ENCODE assay signal across 1 cellular context in the genomic region with DNA sequence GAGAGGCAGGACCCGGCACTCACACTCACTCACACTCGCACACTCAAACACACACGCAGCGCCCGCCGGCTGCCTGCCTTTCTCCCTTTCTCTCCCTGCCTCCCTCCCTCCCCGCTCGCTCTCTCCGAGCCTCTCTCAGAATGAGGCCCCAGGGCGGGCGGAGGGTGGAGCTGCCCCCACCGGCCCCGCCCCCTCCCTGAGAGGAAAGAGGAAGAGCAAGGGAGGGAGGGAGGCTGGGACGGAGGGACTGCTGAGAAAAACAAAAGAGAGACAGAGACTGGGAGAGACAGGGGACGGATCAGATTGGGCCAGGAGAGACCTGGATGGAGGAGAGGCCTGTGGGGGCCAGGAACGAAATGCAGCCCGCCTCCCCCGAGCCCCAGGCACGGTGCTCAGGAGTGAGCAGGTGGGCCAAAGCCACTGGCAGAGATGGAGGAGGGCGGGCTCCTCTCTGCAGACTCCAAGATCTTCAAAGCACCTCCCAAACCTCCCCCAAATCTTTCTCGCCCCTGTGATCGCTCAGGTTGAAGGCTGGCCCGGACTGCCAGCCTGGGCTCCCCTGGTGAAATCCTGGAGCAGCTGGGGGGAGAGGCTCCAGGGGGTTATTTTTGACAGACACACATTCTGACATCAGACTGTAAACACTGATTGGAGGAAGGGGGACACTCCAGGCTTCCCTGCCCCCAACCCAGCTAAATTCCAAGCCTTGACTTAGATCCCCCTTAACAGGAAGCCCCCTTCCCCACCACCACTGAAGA.
TF ChIP-seq lines count a peak whose summit lies in the region.

No MANE protein-coding gene starts in this region.

TF ChIP-seq in HepG2, 621 proteins besides CTCF, POLR2A, EP300 and RAD21 (continued from another document and continues in another):
- TF ChIP-seq, protein P1, sequence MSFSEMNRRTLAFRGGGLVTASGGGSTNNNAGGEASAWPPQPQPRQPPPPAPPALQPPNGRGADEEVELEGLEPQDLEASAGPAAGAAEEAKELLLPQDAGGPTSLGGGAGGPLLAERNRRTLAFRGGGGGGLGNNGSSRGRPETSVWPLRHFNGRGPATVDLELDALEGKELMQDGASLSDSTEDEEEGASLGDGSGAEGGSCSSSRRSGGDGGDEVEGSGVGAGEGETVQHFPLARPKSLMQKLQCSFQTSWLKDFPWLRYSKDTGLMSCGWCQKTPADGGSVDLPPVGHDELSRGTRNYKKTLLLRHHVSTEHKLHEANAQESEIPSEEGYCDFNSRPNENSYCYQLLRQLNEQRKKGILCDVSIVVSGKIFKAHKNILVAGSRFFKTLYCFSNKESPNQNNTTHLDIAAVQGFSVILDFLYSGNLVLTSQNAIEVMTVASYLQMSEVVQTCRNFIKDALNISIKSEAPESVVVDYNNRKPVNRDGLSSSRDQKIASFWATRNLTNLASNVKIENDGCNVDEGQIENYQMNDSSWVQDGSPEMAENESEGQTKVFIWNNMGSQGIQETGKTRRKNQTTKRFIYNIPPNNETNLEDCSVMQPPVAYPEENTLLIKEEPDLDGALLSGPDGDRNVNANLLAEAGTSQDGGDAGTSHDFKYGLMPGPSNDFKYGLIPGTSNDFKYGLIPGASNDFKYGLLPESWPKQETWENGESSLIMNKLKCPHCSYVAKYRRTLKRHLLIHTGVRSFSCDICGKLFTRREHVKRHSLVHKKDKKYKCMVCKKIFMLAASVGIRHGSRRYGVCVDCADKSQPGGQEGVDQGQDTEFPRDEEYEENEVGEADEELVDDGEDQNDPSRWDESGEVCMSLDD (CRISPR knock-in tag; IDR thresholded peaks at IDR 0.05; ENCODE audit: borderline replicate concordance) = no peak
- TF ChIP-seq, protein P2, sequence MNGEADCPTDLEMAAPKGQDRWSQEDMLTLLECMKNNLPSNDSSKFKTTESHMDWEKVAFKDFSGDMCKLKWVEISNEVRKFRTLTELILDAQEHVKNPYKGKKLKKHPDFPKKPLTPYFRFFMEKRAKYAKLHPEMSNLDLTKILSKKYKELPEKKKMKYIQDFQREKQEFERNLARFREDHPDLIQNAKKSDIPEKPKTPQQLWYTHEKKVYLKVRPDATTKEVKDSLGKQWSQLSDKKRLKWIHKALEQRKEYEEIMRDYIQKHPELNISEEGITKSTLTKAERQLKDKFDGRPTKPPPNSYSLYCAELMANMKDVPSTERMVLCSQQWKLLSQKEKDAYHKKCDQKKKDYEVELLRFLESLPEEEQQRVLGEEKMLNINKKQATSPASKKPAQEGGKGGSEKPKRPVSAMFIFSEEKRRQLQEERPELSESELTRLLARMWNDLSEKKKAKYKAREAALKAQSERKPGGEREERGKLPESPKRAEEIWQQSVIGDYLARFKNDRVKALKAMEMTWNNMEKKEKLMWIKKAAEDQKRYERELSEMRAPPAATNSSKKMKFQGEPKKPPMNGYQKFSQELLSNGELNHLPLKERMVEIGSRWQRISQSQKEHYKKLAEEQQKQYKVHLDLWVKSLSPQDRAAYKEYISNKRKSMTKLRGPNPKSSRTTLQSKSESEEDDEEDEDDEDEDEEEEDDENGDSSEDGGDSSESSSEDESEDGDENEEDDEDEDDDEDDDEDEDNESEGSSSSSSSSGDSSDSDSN (CRISPR knock-in tag; IDR thresholded peaks at IDR 0.05) = no peak; the same call in 1 of the 2 replicates
- TF ChIP-seq, protein P3, sequence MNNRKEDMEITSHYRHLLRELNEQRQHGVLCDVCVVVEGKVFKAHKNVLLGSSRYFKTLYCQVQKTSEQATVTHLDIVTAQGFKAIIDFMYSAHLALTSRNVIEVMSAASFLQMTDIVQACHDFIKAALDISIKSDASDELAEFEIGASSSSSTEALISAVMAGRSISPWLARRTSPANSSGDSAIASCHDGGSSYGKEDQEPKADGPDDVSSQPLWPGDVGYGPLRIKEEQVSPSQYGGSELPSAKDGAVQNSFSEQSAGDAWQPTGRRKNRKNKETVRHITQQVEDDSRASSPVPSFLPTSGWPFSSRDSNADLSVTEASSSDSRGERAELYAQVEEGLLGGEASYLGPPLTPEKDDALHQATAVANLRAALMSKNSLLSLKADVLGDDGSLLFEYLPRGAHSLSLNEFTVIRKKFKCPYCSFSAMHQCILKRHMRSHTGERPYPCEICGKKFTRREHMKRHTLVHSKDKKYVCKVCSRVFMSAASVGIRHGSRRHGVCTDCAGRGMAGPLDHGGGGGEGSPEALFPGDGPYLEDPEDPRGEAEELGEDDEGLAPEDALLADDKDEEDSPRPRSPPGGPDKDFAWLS (CRISPR knock-in tag; IDR thresholded peaks at IDR 0.05; ENCODE audit: borderline replicate concordance) = no peak
- TF ChIP-seq, protein P4, sequence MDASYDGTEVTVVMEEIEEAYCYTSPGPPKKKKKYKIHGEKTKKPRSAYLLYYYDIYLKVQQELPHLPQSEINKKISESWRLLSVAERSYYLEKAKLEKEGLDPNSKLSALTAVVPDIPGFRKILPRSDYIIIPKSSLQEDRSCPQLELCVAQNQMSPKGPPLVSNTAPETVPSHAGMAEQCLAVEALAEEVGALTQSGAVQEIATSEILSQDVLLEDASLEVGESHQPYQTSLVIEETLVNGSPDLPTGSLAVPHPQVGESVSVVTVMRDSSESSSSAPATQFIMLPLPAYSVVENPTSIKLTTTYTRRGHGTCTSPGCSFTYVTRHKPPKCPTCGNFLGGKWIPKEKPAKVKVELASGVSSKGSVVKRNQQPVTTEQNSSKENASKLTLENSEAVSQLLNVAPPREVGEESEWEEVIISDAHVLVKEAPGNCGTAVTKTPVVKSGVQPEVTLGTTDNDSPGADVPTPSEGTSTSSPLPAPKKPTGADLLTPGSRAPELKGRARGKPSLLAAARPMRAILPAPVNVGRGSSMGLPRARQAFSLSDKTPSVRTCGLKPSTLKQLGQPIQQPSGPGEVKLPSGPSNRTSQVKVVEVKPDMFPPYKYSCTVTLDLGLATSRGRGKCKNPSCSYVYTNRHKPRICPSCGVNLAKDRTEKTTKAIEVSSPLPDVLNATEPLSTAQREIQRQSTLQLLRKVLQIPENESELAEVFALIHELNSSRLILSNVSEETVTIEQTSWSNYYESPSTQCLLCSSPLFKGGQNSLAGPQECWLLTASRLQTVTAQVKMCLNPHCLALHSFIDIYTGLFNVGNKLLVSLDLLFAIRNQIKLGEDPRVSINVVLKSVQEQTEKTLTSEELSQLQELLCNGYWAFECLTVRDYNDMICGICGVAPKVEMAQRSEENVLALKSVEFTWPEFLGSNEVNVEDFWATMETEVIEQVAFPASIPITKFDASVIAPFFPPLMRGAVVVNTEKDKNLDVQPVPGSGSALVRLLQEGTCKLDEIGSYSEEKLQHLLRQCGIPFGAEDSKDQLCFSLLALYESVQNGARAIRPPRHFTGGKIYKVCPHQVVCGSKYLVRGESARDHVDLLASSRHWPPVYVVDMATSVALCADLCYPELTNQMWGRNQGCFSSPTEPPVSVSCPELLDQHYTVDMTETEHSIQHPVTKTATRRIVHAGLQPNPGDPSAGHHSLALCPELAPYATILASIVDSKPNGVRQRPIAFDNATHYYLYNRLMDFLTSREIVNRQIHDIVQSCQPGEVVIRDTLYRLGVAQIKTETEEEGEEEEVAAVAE (CRISPR knock-in tag; IDR thresholded peaks at IDR 0.05; ENCODE audit: borderline replicate concordance) = no peak
- TF ChIP-seq ZNF577 (CRISPR knock-in tag; IDR thresholded peaks at IDR 0.05; ENCODE audit: borderline replicate concordance, low read depth) (no peak), ARNT2 (CRISPR knock-in tag; IDR thresholded peaks at IDR 0.05; ENCODE audit: low read depth) (0 out of 2 replicates have a peak, but pooled peaks have one; percentile 30), FOXA3 (CRISPR knock-in tag; IDR thresholded peaks at IDR 0.05) (peak; percentile 23; the same call in 1 of the 2 replicates), GATA4 (IDR thresholded peaks at IDR 0.05; ENCODE audit: borderline replicate concordance, low read depth) (peak; percentile 63; the same call in 1 of the 2 replicates), FOSL2 (CRISPR knock-in tag; IDR thresholded peaks at IDR 0.05) (peak; percentile 37; the same call in 1 of the 2 replicates), TBP (CRISPR knock-in tag; IDR thresholded peaks at IDR 0.05) (no peak), ZNF431 (CRISPR knock-in tag; IDR thresholded peaks at IDR 0.05; ENCODE audit: borderline replicate concordance, low read depth) (no peak), KDM3A (CRISPR knock-in tag; IDR thresholded peaks at IDR 0.05; ENCODE audit: low read depth) (no peak), ZNF746 (CRISPR knock-in tag; IDR thresholded peaks at IDR 0.05) (peak; percentile 75; the same call in 1 of the 2 replicates), RBM39 (IDR thresholded peaks at IDR 0.05; ENCODE audit: low read depth, low read length, poor library complexity, severe bottlenecking) (peak; percentile 25), FOXA1 (IDR thresholded peaks at IDR 0.05) (no peak), FOXA1 (CRISPR knock-in tag; IDR thresholded peaks at IDR 0.05) (no peak), SNAPC2 (CRISPR knock-in tag; IDR thresholded peaks at IDR 0.05) (no peak), ARID2 (CRISPR knock-in tag; IDR thresholded peaks at IDR 0.05; ENCODE audit: borderline replicate concordance) (no peak), ZNF614 (CRISPR knock-in tag; IDR thresholded peaks at IDR 0.05; ENCODE audit: borderline replicate concordance) (0 out of 2 replicates have a peak, but pooled peaks have one; percentile 44), KLF15 (CRISPR knock-in tag; IDR thresholded peaks at IDR 0.05; ENCODE audit: borderline replicate concordance) (no peak), NR2F6 (IDR thresholded peaks at IDR 0.05) (no peak), NR2F6 (CRISPR knock-in tag; IDR thresholded peaks at IDR 0.05) (peak; percentile 47; the same call in 1 of the 2 replicates), FOXJ3 (CRISPR knock-in tag; IDR thresholded peaks at IDR 0.05; ENCODE audit: borderline replicate concordance) (no peak), JARID2 (CRISPR knock-in tag; IDR thresholded peaks at IDR 0.05; ENCODE audit: insufficient replicate concordance) (no peak), ZFX (CRISPR knock-in tag; IDR thresholded peaks at IDR 0.05; ENCODE audit: low read depth) (peak; percentile 69; the same call in 1 of the 2 replicates), CBX1 (IDR thresholded peaks at IDR 0.05; ENCODE audit: low read depth) (no peak), SP1 (IDR thresholded peaks at IDR 0.05) (no peak), SP1 (CRISPR knock-in tag; IDR thresholded peaks at IDR 0.05) (peak; percentile 71; the same call in 1 of the 2 replicates), KLF16 (CRISPR knock-in tag; IDR thresholded peaks at IDR 0.05) (peak in 1 of 2 experiments; percentile 56; a peak in 1 of 4 replicates), POLR2AphosphoS5 (IDR thresholded peaks at IDR 0.05; ENCODE audit: low read depth, low read length) (peak; percentile 88), ELF1 (CRISPR knock-in tag; IDR thresholded peaks at IDR 0.05) (peak; percentile 66)
- TF ChIP-seq, protein P5, sequence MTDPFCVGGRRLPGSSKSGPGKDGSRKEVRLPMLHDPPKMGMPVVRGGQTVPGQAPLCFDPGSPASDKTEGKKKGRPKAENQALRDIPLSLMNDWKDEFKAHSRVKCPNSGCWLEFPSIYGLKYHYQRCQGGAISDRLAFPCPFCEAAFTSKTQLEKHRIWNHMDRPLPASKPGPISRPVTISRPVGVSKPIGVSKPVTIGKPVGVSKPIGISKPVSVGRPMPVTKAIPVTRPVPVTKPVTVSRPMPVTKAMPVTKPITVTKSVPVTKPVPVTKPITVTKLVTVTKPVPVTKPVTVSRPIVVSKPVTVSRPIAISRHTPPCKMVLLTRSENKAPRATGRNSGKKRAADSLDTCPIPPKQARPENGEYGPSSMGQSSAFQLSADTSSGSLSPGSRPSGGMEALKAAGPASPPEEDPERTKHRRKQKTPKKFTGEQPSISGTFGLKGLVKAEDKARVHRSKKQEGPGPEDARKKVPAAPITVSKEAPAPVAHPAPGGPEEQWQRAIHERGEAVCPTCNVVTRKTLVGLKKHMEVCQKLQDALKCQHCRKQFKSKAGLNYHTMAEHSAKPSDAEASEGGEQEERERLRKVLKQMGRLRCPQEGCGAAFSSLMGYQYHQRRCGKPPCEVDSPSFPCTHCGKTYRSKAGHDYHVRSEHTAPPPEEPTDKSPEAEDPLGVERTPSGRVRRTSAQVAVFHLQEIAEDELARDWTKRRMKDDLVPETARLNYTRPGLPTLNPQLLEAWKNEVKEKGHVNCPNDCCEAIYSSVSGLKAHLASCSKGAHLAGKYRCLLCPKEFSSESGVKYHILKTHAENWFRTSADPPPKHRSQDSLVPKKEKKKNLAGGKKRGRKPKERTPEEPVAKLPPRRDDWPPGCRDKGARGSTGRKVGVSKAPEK (CRISPR knock-in tag; IDR thresholded peaks at IDR 0.05; ENCODE audit: borderline replicate concordance) = no peak
- TF ChIP-seq, protein P6, sequence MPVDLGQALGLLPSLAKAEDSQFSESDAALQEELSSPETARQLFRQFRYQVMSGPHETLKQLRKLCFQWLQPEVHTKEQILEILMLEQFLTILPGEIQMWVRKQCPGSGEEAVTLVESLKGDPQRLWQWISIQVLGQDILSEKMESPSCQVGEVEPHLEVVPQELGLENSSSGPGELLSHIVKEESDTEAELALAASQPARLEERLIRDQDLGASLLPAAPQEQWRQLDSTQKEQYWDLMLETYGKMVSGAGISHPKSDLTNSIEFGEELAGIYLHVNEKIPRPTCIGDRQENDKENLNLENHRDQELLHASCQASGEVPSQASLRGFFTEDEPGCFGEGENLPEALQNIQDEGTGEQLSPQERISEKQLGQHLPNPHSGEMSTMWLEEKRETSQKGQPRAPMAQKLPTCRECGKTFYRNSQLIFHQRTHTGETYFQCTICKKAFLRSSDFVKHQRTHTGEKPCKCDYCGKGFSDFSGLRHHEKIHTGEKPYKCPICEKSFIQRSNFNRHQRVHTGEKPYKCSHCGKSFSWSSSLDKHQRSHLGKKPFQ (CRISPR knock-in tag; IDR thresholded peaks at IDR 0.05; ENCODE audit: insufficient replicate concordance) = peak; percentile 30
- TF ChIP-seq, protein P7, sequence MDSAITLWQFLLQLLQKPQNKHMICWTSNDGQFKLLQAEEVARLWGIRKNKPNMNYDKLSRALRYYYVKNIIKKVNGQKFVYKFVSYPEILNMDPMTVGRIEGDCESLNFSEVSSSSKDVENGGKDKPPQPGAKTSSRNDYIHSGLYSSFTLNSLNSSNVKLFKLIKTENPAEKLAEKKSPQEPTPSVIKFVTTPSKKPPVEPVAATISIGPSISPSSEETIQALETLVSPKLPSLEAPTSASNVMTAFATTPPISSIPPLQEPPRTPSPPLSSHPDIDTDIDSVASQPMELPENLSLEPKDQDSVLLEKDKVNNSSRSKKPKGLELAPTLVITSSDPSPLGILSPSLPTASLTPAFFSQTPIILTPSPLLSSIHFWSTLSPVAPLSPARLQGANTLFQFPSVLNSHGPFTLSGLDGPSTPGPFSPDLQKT (CRISPR knock-in tag; IDR thresholded peaks at IDR 0.05; ENCODE audit: borderline replicate concordance) = no peak
- TF ChIP-seq, protein P8, sequence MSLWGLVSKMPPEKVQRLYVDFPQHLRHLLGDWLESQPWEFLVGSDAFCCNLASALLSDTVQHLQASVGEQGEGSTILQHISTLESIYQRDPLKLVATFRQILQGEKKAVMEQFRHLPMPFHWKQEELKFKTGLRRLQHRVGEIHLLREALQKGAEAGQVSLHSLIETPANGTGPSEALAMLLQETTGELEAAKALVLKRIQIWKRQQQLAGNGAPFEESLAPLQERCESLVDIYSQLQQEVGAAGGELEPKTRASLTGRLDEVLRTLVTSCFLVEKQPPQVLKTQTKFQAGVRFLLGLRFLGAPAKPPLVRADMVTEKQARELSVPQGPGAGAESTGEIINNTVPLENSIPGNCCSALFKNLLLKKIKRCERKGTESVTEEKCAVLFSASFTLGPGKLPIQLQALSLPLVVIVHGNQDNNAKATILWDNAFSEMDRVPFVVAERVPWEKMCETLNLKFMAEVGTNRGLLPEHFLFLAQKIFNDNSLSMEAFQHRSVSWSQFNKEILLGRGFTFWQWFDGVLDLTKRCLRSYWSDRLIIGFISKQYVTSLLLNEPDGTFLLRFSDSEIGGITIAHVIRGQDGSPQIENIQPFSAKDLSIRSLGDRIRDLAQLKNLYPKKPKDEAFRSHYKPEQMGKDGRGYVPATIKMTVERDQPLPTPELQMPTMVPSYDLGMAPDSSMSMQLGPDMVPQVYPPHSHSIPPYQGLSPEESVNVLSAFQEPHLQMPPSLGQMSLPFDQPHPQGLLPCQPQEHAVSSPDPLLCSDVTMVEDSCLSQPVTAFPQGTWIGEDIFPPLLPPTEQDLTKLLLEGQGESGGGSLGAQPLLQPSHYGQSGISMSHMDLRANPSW (CRISPR knock-in tag; IDR thresholded peaks at IDR 0.05; ENCODE audit: borderline replicate concordance) = no peak
